2 cellular contexts compared by ENCODE assay signal in the genomic region with DNA sequence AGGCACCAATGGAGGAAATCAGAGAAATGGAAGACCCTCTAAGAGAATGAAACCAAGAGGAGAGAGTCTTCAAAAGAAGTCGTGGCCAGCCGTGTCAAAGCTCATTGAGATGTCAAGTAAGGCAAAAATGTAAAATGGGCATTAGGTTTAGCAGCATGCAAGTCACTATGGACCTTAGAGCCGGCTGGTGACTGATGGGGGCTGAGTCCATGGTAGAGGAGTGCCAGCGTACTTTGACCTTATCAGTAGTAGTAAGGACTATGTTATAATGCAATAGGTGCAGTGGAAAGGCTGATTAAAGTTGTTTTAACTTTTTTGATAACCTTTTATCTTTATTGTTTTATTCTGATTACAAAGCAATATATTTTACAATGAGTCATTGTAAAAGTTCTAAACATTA.
TF ChIP-seq lines count a peak whose summit lies in the region.

No MANE protein-coding gene starts in this region.

TF ChIP-seq in liver, 16 proteins besides CTCF, POLR2A, EP300 and RAD21:
- TF ChIP-seq HNF4G (IDR thresholded peaks at IDR 0.05), result peak; percentile 88
- no peak for TF ChIP-seq GABPA (IDR thresholded peaks at IDR 0.05 in 1 of 2, conservative IDR thresholded peaks at IDR 0.05 in 1 of 2)
- TF ChIP-seq, protein P1, sequence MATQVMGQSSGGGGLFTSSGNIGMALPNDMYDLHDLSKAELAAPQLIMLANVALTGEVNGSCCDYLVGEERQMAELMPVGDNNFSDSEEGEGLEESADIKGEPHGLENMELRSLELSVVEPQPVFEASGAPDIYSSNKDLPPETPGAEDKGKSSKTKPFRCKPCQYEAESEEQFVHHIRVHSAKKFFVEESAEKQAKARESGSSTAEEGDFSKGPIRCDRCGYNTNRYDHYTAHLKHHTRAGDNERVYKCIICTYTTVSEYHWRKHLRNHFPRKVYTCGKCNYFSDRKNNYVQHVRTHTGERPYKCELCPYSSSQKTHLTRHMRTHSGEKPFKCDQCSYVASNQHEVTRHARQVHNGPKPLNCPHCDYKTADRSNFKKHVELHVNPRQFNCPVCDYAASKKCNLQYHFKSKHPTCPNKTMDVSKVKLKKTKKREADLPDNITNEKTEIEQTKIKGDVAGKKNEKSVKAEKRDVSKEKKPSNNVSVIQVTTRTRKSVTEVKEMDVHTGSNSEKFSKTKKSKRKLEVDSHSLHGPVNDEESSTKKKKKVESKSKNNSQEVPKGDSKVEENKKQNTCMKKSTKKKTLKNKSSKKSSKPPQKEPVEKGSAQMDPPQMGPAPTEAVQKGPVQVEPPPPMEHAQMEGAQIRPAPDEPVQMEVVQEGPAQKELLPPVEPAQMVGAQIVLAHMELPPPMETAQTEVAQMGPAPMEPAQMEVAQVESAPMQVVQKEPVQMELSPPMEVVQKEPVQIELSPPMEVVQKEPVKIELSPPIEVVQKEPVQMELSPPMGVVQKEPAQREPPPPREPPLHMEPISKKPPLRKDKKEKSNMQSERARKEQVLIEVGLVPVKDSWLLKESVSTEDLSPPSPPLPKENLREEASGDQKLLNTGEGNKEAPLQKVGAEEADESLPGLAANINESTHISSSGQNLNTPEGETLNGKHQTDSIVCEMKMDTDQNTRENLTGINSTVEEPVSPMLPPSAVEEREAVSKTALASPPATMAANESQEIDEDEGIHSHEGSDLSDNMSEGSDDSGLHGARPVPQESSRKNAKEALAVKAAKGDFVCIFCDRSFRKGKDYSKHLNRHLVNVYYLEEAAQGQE (IDR thresholded peaks at IDR 0.05), result no peak
- peak; percentile 44 for TF ChIP-seq FOXA2 (IDR thresholded peaks at IDR 0.05)
- TF ChIP-seq RXRA (IDR thresholded peaks at IDR 0.05), result peak; percentile 49 to 80
- TF ChIP-seq JUND (IDR thresholded peaks at IDR 0.05), result peak in 1 of 2 donors; percentile 65
- TF ChIP-seq EGR1 (IDR thresholded peaks at IDR 0.05; ENCODE audit: low read depth in 2 of 2), result no peak
- TF ChIP-seq YY1 (IDR thresholded peaks at IDR 0.05), result peak; percentile 70
- TF ChIP-seq HNF4A (conservative IDR thresholded peaks at IDR 0.05), result peak; percentile 98 to 99
- TF ChIP-seq, protein P2, sequence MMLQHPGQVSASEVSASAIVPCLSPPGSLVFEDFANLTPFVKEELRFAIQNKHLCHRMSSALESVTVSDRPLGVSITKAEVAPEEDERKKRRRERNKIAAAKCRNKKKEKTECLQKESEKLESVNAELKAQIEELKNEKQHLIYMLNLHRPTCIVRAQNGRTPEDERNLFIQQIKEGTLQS (IDR thresholded peaks at IDR 0.05), result no peak
- no peak for TF ChIP-seq TAF1 (conservative IDR thresholded peaks at IDR 0.05)
- TF ChIP-seq, protein P3, sequence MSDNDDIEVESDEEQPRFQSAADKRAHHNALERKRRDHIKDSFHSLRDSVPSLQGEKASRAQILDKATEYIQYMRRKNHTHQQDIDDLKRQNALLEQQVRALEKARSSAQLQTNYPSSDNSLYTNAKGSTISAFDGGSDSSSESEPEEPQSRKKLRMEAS (IDR thresholded peaks at IDR 0.05), result peak; percentile 65
- TF ChIP-seq, protein P4, sequence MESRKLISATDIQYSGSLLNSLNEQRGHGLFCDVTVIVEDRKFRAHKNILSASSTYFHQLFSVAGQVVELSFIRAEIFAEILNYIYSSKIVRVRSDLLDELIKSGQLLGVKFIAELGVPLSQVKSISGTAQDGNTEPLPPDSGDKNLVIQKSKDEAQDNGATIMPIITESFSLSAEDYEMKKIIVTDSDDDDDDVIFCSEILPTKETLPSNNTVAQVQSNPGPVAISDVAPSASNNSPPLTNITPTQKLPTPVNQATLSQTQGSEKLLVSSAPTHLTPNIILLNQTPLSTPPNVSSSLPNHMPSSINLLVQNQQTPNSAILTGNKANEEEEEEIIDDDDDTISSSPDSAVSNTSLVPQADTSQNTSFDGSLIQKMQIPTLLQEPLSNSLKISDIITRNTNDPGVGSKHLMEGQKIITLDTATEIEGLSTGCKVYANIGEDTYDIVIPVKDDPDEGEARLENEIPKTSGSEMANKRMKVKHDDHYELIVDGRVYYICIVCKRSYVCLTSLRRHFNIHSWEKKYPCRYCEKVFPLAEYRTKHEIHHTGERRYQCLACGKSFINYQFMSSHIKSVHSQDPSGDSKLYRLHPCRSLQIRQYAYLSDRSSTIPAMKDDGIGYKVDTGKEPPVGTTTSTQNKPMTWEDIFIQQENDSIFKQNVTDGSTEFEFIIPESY (IDR thresholded peaks at IDR 0.05), result peak; percentile 38

TF ChIP-seq in HepG2, 621 proteins besides CTCF, POLR2A, EP300 and RAD21 (continues in another document):
- TF ChIP-seq TSC22D2 (CRISPR knock-in tag; IDR thresholded peaks at IDR 0.05; ENCODE audit: borderline replicate concordance) (no peak), TCF12 (IDR thresholded peaks at IDR 0.05) (no peak), TCF12 (CRISPR knock-in tag; IDR thresholded peaks at IDR 0.05) (no peak), ZFP36 (IDR thresholded peaks at IDR 0.05; ENCODE audit: borderline replicate concordance, low read depth, low read length, partially characterized antibody) (no peak), MAF1 (CRISPR knock-in tag; IDR thresholded peaks at IDR 0.05; ENCODE audit: borderline replicate concordance) (no peak), ONECUT2 (CRISPR knock-in tag; IDR thresholded peaks at IDR 0.05) (no peak), ZNF83 (CRISPR knock-in tag; IDR thresholded peaks at IDR 0.05; ENCODE audit: borderline replicate concordance) (no peak), ZNF850 (CRISPR knock-in tag; conservative IDR thresholded peaks at IDR 0.05) (no peak), POLR2AphosphoS5 (IDR thresholded peaks at IDR 0.05; ENCODE audit: low read depth, low read length) (no peak), ZNF644 (CRISPR knock-in tag; IDR thresholded peaks at IDR 0.05; ENCODE audit: low read depth) (no peak), MTA1 (CRISPR knock-in tag; IDR thresholded peaks at IDR 0.05; ENCODE audit: borderline replicate concordance) (no peak), PHF5A (CRISPR knock-in tag; IDR thresholded peaks at IDR 0.05; ENCODE audit: low read depth, unreplicated experiment) (no peak), ZNF274 (CRISPR knock-in tag; IDR thresholded peaks at IDR 0.05) (no peak), ATRX (CRISPR knock-in tag; IDR thresholded peaks at IDR 0.05; ENCODE audit: borderline replicate concordance) (no peak), HCFC1 (IDR thresholded peaks at IDR 0.05; ENCODE audit: low read depth, low read length) (no peak), SKI (IDR thresholded peaks at IDR 0.05; ENCODE audit: partially characterized antibody) (no peak)
- TF ChIP-seq, protein P5, sequence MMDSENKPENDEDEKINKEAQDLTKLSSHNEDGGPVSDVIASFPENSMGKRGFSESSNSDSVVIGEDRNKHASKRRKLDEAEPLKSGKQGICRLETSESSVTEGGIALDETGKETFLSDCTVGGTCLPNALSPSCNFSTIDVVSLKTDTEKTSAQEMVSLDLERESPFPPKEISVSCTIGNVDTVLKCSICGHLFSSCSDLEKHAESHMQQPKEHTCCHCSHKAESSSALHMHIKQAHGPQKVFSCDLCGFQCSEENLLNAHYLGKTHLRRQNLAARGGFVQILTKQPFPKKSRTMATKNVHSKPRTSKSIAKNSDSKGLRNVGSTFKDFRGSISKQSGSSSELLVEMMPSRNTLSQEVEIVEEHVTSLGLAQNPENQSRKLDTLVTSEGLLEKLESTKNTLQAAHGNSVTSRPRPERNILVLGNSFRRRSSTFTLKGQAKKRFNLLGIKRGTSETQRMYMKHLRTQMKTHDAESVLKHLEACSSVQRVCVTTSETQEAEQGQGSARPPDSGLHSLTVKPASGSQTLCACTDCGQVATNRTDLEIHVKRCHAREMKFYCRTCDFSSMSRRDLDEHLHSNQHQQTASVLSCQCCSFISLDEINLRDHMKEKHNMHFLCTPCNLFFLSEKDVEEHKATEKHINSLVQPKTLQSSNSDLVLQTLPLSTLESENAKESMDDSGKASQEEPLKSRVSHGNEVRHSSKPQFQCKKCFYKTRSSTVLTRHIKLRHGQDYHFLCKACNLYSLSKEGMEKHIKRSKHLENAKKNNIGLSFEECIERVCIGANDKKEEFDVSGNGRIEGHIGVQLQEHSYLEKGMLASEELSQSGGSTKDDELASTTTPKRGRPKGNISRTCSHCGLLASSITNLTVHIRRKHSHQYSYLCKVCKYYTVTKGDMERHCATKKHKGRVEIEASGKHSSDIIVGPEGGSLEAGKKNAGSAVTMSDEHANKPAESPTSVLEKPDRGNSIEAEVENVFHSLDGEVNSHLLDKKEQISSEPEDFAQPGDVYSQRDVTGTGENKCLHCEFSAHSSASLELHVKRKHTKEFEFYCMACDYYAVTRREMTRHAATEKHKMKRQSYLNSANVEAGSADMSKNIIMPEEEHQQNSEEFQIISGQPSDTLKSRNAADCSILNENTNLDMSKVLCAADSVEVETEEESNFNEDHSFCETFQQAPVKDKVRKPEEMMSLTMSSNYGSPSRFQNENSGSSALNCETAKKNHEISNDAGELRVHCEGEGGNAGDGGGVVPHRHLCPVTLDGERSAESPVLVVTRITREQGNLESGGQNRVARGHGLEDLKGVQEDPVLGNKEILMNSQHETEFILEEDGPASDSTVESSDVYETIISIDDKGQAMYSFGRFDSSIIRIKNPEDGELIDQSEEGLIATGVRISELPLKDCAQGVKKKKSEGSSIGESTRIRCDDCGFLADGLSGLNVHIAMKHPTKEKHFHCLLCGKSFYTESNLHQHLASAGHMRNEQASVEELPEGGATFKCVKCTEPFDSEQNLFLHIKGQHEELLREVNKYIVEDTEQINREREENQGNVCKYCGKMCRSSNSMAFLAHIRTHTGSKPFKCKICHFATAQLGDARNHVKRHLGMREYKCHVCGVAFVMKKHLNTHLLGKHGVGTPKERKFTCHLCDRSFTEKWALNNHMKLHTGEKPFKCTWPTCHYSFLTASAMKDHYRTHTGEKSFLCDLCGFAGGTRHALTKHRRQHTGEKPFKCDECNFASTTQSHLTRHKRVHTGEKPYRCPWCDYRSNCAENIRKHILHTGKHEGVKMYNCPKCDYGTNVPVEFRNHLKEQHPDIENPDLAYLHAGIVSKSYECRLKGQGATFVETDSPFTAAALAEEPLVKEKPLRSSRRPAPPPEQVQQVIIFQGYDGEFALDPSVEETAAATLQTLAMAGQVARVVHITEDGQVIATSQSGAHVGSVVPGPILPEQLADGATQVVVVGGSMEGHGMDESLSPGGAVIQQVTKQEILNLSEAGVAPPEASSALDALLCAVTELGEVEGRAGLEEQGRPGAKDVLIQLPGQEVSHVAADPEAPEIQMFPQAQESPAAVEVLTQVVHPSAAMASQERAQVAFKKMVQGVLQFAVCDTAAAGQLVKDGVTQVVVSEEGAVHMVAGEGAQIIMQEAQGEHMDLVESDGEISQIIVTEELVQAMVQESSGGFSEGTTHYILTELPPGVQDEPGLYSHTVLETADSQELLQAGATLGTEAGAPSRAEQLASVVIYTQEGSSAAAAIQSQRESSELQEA (CRISPR knock-in tag; IDR thresholded peaks at IDR 0.05; ENCODE audit: not compliant biosample characterization), result no peak
- TF ChIP-seq, protein P6, sequence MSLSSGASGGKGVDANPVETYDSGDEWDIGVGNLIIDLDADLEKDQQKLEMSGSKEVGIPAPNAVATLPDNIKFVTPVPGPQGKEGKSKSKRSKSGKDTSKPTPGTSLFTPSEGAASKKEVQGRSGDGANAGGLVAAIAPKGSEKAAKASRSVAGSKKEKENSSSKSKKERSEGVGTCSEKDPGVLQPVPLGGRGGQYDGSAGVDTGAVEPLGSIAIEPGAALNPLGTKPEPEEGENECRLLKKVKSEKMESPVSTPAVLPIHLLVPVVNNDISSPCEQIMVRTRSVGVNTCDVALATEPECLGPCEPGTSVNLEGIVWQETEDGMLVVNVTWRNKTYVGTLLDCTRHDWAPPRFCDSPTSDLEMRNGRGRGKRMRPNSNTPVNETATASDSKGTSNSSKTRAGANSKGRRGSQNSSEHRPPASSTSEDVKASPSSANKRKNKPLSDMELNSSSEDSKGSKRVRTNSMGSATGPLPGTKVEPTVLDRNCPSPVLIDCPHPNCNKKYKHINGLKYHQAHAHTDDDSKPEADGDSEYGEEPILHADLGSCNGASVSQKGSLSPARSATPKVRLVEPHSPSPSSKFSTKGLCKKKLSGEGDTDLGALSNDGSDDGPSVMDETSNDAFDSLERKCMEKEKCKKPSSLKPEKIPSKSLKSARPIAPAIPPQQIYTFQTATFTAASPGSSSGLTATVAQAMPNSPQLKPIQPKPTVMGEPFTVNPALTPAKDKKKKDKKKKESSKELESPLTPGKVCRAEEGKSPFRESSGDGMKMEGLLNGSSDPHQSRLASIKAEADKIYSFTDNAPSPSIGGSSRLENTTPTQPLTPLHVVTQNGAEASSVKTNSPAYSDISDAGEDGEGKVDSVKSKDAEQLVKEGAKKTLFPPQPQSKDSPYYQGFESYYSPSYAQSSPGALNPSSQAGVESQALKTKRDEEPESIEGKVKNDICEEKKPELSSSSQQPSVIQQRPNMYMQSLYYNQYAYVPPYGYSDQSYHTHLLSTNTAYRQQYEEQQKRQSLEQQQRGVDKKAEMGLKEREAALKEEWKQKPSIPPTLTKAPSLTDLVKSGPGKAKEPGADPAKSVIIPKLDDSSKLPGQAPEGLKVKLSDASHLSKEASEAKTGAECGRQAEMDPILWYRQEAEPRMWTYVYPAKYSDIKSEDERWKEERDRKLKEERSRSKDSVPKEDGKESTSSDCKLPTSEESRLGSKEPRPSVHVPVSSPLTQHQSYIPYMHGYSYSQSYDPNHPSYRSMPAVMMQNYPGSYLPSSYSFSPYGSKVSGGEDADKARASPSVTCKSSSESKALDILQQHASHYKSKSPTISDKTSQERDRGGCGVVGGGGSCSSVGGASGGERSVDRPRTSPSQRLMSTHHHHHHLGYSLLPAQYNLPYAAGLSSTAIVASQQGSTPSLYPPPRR (CRISPR knock-in tag; IDR thresholded peaks at IDR 0.05; ENCODE audit: borderline replicate concordance), result no peak
- TF ChIP-seq, protein P7, sequence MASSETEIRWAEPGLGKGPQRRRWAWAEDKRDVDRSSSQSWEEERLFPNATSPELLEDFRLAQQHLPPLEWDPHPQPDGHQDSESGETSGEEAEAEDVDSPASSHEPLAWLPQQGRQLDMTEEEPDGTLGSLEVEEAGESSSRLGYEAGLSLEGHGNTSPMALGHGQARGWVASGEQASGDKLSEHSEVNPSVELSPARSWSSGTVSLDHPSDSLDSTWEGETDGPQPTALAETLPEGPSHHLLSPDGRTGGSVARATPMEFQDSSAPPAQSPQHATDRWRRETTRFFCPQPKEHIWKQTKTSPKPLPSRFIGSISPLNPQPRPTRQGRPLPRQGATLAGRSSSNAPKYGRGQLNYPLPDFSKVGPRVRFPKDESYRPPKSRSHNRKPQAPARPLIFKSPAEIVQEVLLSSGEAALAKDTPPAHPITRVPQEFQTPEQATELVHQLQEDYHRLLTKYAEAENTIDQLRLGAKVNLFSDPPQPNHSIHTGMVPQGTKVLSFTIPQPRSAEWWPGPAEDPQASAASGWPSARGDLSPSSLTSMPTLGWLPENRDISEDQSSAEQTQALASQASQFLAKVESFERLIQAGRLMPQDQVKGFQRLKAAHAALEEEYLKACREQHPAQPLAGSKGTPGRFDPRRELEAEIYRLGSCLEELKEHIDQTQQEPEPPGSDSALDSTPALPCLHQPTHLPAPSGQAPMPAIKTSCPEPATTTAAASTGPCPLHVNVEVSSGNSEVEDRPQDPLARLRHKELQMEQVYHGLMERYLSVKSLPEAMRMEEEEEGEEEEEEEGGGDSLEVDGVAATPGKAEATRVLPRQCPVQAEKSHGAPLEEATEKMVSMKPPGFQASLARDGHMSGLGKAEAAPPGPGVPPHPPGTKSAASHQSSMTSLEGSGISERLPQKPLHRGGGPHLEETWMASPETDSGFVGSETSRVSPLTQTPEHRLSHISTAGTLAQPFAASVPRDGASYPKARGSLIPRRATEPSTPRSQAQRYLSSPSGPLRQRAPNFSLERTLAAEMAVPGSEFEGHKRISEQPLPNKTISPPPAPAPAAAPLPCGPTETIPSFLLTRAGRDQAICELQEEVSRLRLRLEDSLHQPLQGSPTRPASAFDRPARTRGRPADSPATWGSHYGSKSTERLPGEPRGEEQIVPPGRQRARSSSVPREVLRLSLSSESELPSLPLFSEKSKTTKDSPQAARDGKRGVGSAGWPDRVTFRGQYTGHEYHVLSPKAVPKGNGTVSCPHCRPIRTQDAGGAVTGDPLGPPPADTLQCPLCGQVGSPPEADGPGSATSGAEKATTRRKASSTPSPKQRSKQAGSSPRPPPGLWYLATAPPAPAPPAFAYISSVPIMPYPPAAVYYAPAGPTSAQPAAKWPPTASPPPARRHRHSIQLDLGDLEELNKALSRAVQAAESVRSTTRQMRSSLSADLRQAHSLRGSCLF (CRISPR knock-in tag; IDR thresholded peaks at IDR 0.05; ENCODE audit: borderline replicate concordance), result no peak
